ENCODE assay signal across 29 cellular contexts in the genomic region with DNA sequence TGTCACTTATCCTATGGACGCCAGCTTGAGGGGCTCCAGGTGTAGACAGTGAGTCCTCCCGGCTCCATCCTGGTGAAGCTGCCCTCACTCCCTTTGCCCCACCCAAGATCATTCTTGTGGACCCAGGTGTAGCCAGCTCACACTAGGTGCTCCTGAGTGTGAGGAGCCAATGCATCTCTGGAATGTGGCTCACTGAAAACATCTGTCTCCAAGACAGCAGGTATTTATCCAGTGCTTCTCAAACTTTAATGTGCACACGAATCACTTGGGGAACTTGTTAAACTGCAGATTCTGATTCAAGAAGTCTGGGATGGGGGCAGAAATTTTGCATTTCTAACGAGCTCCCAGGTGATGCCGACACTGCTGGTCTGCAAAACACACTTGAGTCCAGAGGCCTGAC.
"Had no signal": no experiment of that assay in that cellular context is flagged by ENCODE, and none has a peak within 500 bp of the region (broad histone marks: within the 10 kb centered on the region; RNA-seq: fewer than 3 reads in every experiment).

No MANE protein-coding gene starts in this region.

- H3K27me3 ChIP-seq: ascending aorta, breast epithelium, dorsolateral prefrontal cortex, foreskin keratinocyte, gastrocnemius medialis had no signal

- H3K9me3 Mint-ChIP-seq: activated CD4-positive, alpha-beta memory T cell treated with anti-CD3 and anti-CD28 coated beads for 36 hours; activated CD4-positive, alpha-beta T cell treated with anti-CD3 and anti-CD28 coated beads, Interleukin-2, amount 10 ng/mL, durations not matched to agents 24 days and 14 days; activated naive CD4-positive, alpha-beta T cell treated with anti-CD3 and anti-CD28 coated beads, Interleukin-2, amount 10 ng/mL, durations not matched to agents 7 days and 5 days; activated naive CD4-positive, alpha-beta T cell treated with anti-CD3 and anti-CD28 coated beads, Interleukin-2, amount 50 U/mL, for 72 hours; activated naive CD8-positive, alpha-beta T cell treated with anti-CD3 and anti-CD28 coated beads, Interleukin-2, amount 10 ng/mL, durations not matched to agents 7 days and 5 days; activated T-helper 1 cell treated with anti-CD3 and anti-CD28 coated beads, Interleukin-12 subunit alpha, Interleukin-12 subunit beta, Interleukin-2, Interleukin-4 antibody, amounts not matched to agents 30 ng/mL and 10 ng/mL and 1 ng/mL, durations not matched to agents 14 hours and 24 hours and 36 hours; central memory CD8-positive, alpha-beta T cell; dendritic cell treated with granulocyte-macrophage colony-stimulating factor and Interleukin-4, amounts not matched to agents 40 ng/mL and 50 ng/mL, for 4 days had no signal

- H3K36me3 Mint-ChIP-seq: activated CD4-positive, alpha-beta memory T cell treated with anti-CD3 and anti-CD28 coated beads for 36 hours; activated CD8-positive, alpha-beta memory T cell treated with anti-CD3 and anti-CD28 coated beads, Interleukin-2, amount 10 ng/mL, durations not matched to agents 7 days and 5 days; activated naive CD4-positive, alpha-beta T cell treated with anti-CD3 and anti-CD28 coated beads, Interleukin-2, amount 10 ng/mL, durations not matched to agents 7 days and 5 days; activated naive CD4-positive, alpha-beta T cell treated with anti-CD3 and anti-CD28 coated beads, Interleukin-2, amount 50 U/mL, for 72 hours; activated naive CD8-positive, alpha-beta T cell treated with anti-CD3 and anti-CD28 coated beads, Interleukin-2, amount 10 ng/mL, durations not matched to agents 7 days and 5 days; brain had no signal

- H3K4me1 Mint-ChIP-seq: activated CD4-positive, alpha-beta T cell treated with anti-CD3 and anti-CD28 coated beads for 36 hours; activated CD4-positive, alpha-beta T cell treated with anti-CD3 and anti-CD28 coated beads, Interleukin-2, amount 10 ng/mL, durations not matched to agents 24 days and 14 days; activated naive CD4-positive, alpha-beta T cell treated with anti-CD3 and anti-CD28 coated beads, Interleukin-2, amount 10 ng/mL, durations not matched to agents 7 days and 5 days; activated naive CD8-positive, alpha-beta T cell treated with anti-CD3 and anti-CD28 coated beads, Interleukin-2, amount 10 ng/mL, durations not matched to agents 7 days and 5 days had no signal

- H3K27me3 Mint-ChIP-seq: brain had no signal

- H3K27ac ChIP-seq: ascending aorta, breast epithelium, coronary artery, dorsolateral prefrontal cortex, foreskin keratinocyte, gastrocnemius medialis had no signal

- H3K4me3 ChIP-seq: ascending aorta, breast epithelium, coronary artery, dorsolateral prefrontal cortex, gastrocnemius medialis had no signal

- H3K4me1 ChIP-seq: breast epithelium had no signal

- H3K27ac Mint-ChIP-seq: activated CD4-positive, alpha-beta memory T cell treated with anti-CD3 and anti-CD28 coated beads for 36 hours; activated CD4-positive, alpha-beta T cell treated with anti-CD3 and anti-CD28 coated beads for 36 hours; activated CD4-positive, alpha-beta T cell treated with anti-CD3 and anti-CD28 coated beads, Interleukin-2, amount 10 ng/mL, durations not matched to agents 24 days and 14 days; activated CD8-positive, alpha-beta memory T cell treated with anti-CD3 and anti-CD28 coated beads, Interleukin-2, amount 10 ng/mL, durations not matched to agents 7 days and 5 days; activated CD8-positive, alpha-beta T cell treated with anti-CD3 and anti-CD28 coated beads, Interleukin-2, amount 10 ng/mL, durations not matched to agents 7 days and 5 days; activated naive CD4-positive, alpha-beta T cell treated with anti-CD3 and anti-CD28 coated beads, Interleukin-2, amount 10 ng/mL, durations not matched to agents 7 days and 5 days; activated naive CD4-positive, alpha-beta T cell treated with anti-CD3 and anti-CD28 coated beads, Interleukin-2, amount 50 U/mL, for 72 hours; activated T-helper 1 cell treated with anti-CD3 and anti-CD28 coated beads, Interleukin-12 subunit alpha, Interleukin-12 subunit beta, Interleukin-2, Interleukin-4 antibody, amounts not matched to agents 30 ng/mL and 10 ng/mL and 1 ng/mL, durations not matched to agents 14 hours and 24 hours and 36 hours; brain; dendritic cell treated with granulocyte-macrophage colony-stimulating factor and Interleukin-4, amounts not matched to agents 40 ng/mL and 50 ng/mL, for 4 days; endodermal cell had no signal

- ATAC-seq: activated CD4-positive, alpha-beta T cell treated with anti-CD3 and anti-CD28 coated beads for 36 hours; activated CD8-positive, alpha-beta memory T cell treated with anti-CD3 and anti-CD28 coated beads, Interleukin-2, amount 10 ng/mL, durations not matched to agents 7 days and 5 days; activated CD8-positive, alpha-beta T cell treated with anti-CD3 and anti-CD28 coated beads, Interleukin-2, amount 10 ng/mL, durations not matched to agents 7 days and 5 days; activated naive CD4-positive, alpha-beta T cell treated with anti-CD3 and anti-CD28 coated beads, Interleukin-2, amount 50 U/mL, for 72 hours; foreskin keratinocyte; gastrocnemius medialis had no signal

- H3K36me3 ChIP-seq: ascending aorta, breast epithelium, gastrocnemius medialis had no signal

- DNase-seq: activated CD4-positive, alpha-beta memory T cell treated with anti-CD3 and anti-CD28 coated beads for 36 hours; activated CD4-positive, alpha-beta T cell treated with anti-CD3 and anti-CD28 coated beads for 36 hours; activated CD4-positive, alpha-beta T cell treated with anti-CD3 and anti-CD28 coated beads, Interleukin-2, amount 10 ng/mL, durations not matched to agents 24 days and 14 days; activated CD4-positive, CD25-positive, alpha-beta regulatory T cell; activated CD4-positive, CD25-positive, alpha-beta regulatory T cell treated with anti-CD3 and anti-CD28 coated beads, Interleukin-2, amount 50 U/mL, for 72 hours; activated CD8-positive, alpha-beta memory T cell treated with anti-CD3 and anti-CD28 coated beads, Interleukin-2, amount 10 ng/mL, durations not matched to agents 7 days and 5 days; activated CD8-positive, alpha-beta memory T cell treated with anti-CD3 and anti-CD28 coated beads, Interleukin-2, amount 50 U/mL, for 4 hours; activated CD8-positive, alpha-beta T cell treated with anti-CD3 and anti-CD28 coated beads, Interleukin-2, amount 10 ng/mL, durations not matched to agents 7 days and 5 days; activated gamma-delta T cell; activated naive CD4-positive, alpha-beta T cell; activated naive CD4-positive, alpha-beta T cell treated with anti-CD3 and anti-CD28 coated beads, Interleukin-2, amount 10 ng/mL, durations not matched to agents 7 days and 5 days; activated naive CD8-positive, alpha-beta T cell treated with anti-CD3 and anti-CD28 coated beads, Interleukin-2, amount 10 ng/mL, durations not matched to agents 7 days and 5 days; activated T-cell treated with anti-CD3 and anti-CD28 coated beads, Interleukin-2, amount 50 U/mL, for 1 hour; activated T-cell treated with anti-CD3 and anti-CD28 coated beads, Interleukin-2, amount 50 U/mL, for 48 hours; dorsolateral prefrontal cortex; effector memory CD4-positive, alpha-beta T cell; endodermal cell; gastrocnemius medialis; glutamatergic neuron; T-helper 2 cell had no signal

- H3K4me3 Mint-ChIP-seq: activated CD4-positive, alpha-beta memory T cell treated with anti-CD3 and anti-CD28 coated beads for 36 hours; activated CD4-positive, alpha-beta T cell treated with anti-CD3 and anti-CD28 coated beads for 36 hours; activated CD4-positive, alpha-beta T cell treated with anti-CD3 and anti-CD28 coated beads, Interleukin-2, amount 10 ng/mL, durations not matched to agents 24 days and 14 days; activated CD8-positive, alpha-beta memory T cell treated with anti-CD3 and anti-CD28 coated beads, Interleukin-2, amount 10 ng/mL, durations not matched to agents 7 days and 5 days; activated CD8-positive, alpha-beta T cell treated with anti-CD3 and anti-CD28 coated beads, Interleukin-2, amount 10 ng/mL, durations not matched to agents 7 days and 5 days; activated naive CD4-positive, alpha-beta T cell treated with anti-CD3 and anti-CD28 coated beads, Interleukin-2, amount 10 ng/mL, durations not matched to agents 7 days and 5 days; activated naive CD8-positive, alpha-beta T cell treated with anti-CD3 and anti-CD28 coated beads, Interleukin-2, amount 10 ng/mL, durations not matched to agents 7 days and 5 days; activated T-helper 1 cell treated with anti-CD3 and anti-CD28 coated beads, Interleukin-12 subunit alpha, Interleukin-12 subunit beta, Interleukin-2, Interleukin-4 antibody, amounts not matched to agents 30 ng/mL and 10 ng/mL and 1 ng/mL, durations not matched to agents 14 hours and 24 hours and 36 hours; brain; central memory CD8-positive, alpha-beta T cell; dendritic cell treated with granulocyte-macrophage colony-stimulating factor and Interleukin-4, amounts not matched to agents 40 ng/mL and 50 ng/mL, for 4 days; endodermal cell had no signal

- H3K9me3 ChIP-seq: ascending aorta, breast epithelium, gastrocnemius medialis had no signal
